ENCODE assay signal across 1 cellular context in the genomic region with DNA sequence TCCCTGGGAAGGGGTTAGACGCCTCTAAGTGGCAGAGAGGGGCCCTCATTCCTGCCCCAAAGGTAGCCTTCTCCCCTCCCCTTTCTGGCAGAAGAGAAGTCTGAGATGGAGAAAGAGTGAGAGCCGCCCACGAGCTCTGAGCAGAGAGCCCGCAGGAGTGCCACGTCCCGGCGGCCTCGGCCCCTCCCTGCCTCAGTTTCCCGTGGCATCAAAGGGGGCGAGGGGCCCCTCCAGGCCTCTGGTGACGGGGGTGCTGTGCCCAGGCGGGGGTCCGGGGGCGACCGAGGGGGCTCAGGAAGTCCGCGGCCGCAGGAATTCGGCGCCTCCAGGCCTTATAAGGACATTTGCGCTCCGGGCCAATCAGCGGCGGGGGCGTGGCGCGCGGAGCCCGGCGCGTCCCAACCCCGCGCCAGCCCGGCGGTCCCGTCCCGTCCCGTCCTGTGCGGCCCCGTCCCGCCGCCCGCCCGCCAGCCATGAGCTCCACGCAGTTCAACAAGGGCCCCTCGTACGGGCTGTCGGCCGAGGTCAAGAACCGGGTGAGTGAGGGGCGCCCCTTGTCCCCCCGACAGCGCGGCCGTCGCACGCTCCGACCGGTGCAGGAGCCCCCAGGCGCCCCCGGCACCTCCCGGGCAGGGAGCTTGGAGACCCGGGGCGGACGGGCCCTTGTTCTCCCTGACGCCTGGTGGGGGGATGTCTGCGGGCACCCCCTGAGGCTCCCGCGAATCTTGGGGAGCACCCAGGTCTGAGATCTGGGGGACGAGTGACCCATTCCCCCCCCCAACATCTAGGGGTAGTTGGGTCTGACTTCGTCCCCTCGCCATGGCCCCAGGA.
A peak's percentile ranks its signal among the peaks of the same experiment; 100 is the strongest.
TF ChIP-seq lines count a peak whose summit lies in the region.

A gene (plus strand): TSS at position 420 of the 831 bp plus-strand sequence. CDS start 54 bp downstream, at position 474.

TF ChIP-seq in GM12878, 131 proteins besides CTCF, POLR2A, EP300 and RAD21 (continues in another document):
- no peak; the same call in 1 of the 2 replicates for TF ChIP-seq MXI1 (IDR thresholded peaks at IDR 0.05; ENCODE audit: low read depth, low read length)
- TF ChIP-seq MEF2B (IDR thresholded peaks at IDR 0.05; ENCODE audit: partially characterized antibody, poor library complexity, severe bottlenecking) = peak; percentile 58
- TF ChIP-seq CBX3 (IDR thresholded peaks at IDR 0.05; ENCODE audit: borderline replicate concordance, low read depth) = no peak
- TF ChIP-seq SPI1 (IDR thresholded peaks at IDR 0.05; ENCODE audit: borderline replicate concordance, insufficient read depth, low read depth, low read length) = no peak
- TF ChIP-seq, protein P1, sequence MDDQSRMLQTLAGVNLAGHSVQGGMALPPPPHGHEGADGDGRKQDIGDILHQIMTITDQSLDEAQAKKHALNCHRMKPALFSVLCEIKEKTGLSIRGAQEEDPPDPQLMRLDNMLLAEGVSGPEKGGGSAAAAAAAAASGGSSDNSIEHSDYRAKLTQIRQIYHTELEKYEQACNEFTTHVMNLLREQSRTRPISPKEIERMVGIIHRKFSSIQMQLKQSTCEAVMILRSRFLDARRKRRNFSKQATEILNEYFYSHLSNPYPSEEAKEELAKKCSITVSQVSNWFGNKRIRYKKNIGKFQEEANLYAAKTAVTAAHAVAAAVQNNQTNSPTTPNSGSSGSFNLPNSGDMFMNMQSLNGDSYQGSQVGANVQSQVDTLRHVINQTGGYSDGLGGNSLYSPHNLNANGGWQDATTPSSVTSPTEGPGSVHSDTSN (IDR thresholded peaks at IDR 0.05; ENCODE audit: insufficient replicate concordance, low read depth, low read length) = no peak
- TF ChIP-seq POLR2AphosphoS5 (IDR thresholded peaks at IDR 0.05; ENCODE audit: low read length) = peak; percentile 79; the same call in 1 of the 2 replicates
- peak; percentile 81 for TF ChIP-seq GATAD2B (conservative IDR thresholded peaks at IDR 0.05; ENCODE audit: low read depth)
- no peak; the same call in 1 of the 2 replicates for TF ChIP-seq TAF1 (IDR thresholded peaks at IDR 0.05; ENCODE audit: borderline replicate concordance, low read depth, low read length)
- peak; percentile 82 for TF ChIP-seq LARP7 (IDR thresholded peaks at IDR 0.05)
- 0 out of 2 replicates have a peak, but pooled peaks have one; percentile 16 for TF ChIP-seq TCF3 (IDR thresholded peaks at IDR 0.05; ENCODE audit: borderline replicate concordance, insufficient read depth, low read depth, low read length)
- no peak for TF ChIP-seq CHD4 (IDR thresholded peaks at IDR 0.05)
- TF ChIP-seq MYC (IDR thresholded peaks at IDR 0.05; ENCODE audit: insufficient read depth, insufficient read length, insufficient replicate concordance, low read length, severe bottlenecking) = no peak
- no peak for TF ChIP-seq CEBPB (IDR thresholded peaks at IDR 0.05; ENCODE audit: borderline replicate concordance in 1 of 2, low read depth in 2 of 2, low read length in 2 of 2)
- TF ChIP-seq, protein P2, sequence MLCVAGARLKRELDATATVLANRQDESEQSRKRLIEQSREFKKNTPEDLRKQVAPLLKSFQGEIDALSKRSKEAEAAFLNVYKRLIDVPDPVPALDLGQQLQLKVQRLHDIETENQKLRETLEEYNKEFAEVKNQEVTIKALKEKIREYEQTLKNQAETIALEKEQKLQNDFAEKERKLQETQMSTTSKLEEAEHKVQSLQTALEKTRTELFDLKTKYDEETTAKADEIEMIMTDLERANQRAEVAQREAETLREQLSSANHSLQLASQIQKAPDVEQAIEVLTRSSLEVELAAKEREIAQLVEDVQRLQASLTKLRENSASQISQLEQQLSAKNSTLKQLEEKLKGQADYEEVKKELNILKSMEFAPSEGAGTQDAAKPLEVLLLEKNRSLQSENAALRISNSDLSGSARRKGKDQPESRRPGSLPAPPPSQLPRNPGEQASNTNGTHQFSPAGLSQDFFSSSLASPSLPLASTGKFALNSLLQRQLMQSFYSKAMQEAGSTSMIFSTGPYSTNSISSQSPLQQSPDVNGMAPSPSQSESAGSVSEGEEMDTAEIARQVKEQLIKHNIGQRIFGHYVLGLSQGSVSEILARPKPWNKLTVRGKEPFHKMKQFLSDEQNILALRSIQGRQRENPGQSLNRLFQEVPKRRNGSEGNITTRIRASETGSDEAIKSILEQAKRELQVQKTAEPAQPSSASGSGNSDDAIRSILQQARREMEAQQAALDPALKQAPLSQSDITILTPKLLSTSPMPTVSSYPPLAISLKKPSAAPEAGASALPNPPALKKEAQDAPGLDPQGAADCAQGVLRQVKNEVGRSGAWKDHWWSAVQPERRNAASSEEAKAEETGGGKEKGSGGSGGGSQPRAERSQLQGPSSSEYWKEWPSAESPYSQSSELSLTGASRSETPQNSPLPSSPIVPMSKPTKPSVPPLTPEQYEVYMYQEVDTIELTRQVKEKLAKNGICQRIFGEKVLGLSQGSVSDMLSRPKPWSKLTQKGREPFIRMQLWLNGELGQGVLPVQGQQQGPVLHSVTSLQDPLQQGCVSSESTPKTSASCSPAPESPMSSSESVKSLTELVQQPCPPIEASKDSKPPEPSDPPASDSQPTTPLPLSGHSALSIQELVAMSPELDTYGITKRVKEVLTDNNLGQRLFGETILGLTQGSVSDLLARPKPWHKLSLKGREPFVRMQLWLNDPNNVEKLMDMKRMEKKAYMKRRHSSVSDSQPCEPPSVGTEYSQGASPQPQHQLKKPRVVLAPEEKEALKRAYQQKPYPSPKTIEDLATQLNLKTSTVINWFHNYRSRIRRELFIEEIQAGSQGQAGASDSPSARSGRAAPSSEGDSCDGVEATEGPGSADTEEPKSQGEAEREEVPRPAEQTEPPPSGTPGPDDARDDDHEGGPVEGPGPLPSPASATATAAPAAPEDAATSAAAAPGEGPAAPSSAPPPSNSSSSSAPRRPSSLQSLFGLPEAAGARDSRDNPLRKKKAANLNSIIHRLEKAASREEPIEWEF (IDR thresholded peaks at IDR 0.05; ENCODE audit: insufficient replicate concordance, low read depth, low read length) = no peak
- no peak for TF ChIP-seq SMC3 (IDR thresholded peaks at IDR 0.05; ENCODE audit: borderline replicate concordance, low read length)
- no peak for TF ChIP-seq SP1 (IDR thresholded peaks at IDR 0.05; ENCODE audit: low read depth, low read length)
- TF ChIP-seq BCL11A (IDR thresholded peaks at IDR 0.05; ENCODE audit: low read depth, low read length) = no peak
- no peak for TF ChIP-seq RFX5 (IDR thresholded peaks at IDR 0.05; ENCODE audit: low read depth, low read length)
- no peak for TF ChIP-seq EZH2 (IDR thresholded peaks at IDR 0.05; ENCODE audit: borderline replicate concordance, control insufficient read depth, low read depth, low read length)
- 0 out of 2 replicates have a peak, but pooled peaks have one; percentile 3 for TF ChIP-seq TCF12 (IDR thresholded peaks at IDR 0.05; ENCODE audit: low read depth, low read length)
- no peak for TF ChIP-seq NR2C1 (IDR thresholded peaks at IDR 0.05)
- TF ChIP-seq SIX5 (IDR thresholded peaks at IDR 0.05; ENCODE audit: low read depth, low read length, severe bottlenecking) = no peak
- TF ChIP-seq HDAC6 (IDR thresholded peaks at IDR 0.05; ENCODE audit: unreplicated experiment) = no peak
- no peak for TF ChIP-seq ZNF274 (IDR thresholded peaks at IDR 0.05; ENCODE audit: insufficient read depth, insufficient read length)
- TF ChIP-seq, protein P3, sequence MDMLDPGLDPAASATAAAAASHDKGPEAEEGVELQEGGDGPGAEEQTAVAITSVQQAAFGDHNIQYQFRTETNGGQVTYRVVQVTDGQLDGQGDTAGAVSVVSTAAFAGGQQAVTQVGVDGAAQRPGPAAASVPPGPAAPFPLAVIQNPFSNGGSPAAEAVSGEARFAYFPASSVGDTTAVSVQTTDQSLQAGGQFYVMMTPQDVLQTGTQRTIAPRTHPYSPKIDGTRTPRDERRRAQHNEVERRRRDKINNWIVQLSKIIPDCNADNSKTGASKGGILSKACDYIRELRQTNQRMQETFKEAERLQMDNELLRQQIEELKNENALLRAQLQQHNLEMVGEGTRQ (IDR thresholded peaks at IDR 0.05; ENCODE audit: borderline replicate concordance, low read depth, low read length) = no peak
- TF ChIP-seq, protein P4, sequence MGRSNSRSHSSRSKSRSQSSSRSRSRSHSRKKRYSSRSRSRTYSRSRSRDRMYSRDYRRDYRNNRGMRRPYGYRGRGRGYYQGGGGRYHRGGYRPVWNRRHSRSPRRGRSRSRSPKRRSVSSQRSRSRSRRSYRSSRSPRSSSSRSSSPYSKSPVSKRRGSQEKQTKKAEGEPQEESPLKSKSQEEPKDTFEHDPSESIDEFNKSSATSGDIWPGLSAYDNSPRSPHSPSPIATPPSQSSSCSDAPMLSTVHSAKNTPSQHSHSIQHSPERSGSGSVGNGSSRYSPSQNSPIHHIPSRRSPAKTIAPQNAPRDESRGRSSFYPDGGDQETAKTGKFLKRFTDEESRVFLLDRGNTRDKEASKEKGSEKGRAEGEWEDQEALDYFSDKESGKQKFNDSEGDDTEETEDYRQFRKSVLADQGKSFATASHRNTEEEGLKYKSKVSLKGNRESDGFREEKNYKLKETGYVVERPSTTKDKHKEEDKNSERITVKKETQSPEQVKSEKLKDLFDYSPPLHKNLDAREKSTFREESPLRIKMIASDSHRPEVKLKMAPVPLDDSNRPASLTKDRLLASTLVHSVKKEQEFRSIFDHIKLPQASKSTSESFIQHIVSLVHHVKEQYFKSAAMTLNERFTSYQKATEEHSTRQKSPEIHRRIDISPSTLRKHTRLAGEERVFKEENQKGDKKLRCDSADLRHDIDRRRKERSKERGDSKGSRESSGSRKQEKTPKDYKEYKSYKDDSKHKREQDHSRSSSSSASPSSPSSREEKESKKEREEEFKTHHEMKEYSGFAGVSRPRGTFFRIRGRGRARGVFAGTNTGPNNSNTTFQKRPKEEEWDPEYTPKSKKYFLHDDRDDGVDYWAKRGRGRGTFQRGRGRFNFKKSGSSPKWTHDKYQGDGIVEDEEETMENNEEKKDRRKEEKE (IDR thresholded peaks at IDR 0.05) = no peak
- TF ChIP-seq YBX1 (IDR thresholded peaks at IDR 0.05) = no peak
- no peak for TF ChIP-seq MTA2 (IDR thresholded peaks at IDR 0.05; ENCODE audit: low read depth)
- TF ChIP-seq, protein P5, sequence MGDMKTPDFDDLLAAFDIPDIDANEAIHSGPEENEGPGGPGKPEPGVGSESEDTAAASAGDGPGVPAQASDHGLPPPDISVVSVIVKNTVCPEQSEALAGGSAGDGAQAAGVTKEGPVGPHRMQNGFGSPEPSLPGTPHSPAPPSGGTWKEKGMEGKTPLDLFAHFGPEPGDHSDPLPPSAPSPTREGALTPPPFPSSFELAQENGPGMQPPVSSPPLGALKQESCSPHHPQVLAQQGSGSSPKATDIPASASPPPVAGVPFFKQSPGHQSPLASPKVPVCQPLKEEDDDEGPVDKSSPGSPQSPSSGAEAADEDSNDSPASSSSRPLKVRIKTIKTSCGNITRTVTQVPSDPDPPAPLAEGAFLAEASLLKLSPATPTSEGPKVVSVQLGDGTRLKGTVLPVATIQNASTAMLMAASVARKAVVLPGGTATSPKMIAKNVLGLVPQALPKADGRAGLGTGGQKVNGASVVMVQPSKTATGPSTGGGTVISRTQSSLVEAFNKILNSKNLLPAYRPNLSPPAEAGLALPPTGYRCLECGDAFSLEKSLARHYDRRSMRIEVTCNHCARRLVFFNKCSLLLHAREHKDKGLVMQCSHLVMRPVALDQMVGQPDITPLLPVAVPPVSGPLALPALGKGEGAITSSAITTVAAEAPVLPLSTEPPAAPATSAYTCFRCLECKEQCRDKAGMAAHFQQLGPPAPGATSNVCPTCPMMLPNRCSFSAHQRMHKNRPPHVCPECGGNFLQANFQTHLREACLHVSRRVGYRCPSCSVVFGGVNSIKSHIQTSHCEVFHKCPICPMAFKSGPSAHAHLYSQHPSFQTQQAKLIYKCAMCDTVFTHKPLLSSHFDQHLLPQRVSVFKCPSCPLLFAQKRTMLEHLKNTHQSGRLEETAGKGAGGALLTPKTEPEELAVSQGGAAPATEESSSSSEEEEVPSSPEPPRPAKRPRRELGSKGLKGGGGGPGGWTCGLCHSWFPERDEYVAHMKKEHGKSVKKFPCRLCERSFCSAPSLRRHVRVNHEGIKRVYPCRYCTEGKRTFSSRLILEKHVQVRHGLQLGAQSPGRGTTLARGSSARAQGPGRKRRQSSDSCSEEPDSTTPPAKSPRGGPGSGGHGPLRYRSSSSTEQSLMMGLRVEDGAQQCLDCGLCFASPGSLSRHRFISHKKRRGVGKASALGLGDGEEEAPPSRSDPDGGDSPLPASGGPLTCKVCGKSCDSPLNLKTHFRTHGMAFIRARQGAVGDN (IDR thresholded peaks at IDR 0.05) = peak; percentile 54; the same call in 1 of the 2 replicates
- no peak for TF ChIP-seq ZNF384 (IDR thresholded peaks at IDR 0.05; ENCODE audit: borderline replicate concordance, low read depth, low read length)
- TF ChIP-seq NR2F1 (conservative IDR thresholded peaks at IDR 0.05) = no peak; the same call in none of the 2 replicates
- TF ChIP-seq, protein P6, sequence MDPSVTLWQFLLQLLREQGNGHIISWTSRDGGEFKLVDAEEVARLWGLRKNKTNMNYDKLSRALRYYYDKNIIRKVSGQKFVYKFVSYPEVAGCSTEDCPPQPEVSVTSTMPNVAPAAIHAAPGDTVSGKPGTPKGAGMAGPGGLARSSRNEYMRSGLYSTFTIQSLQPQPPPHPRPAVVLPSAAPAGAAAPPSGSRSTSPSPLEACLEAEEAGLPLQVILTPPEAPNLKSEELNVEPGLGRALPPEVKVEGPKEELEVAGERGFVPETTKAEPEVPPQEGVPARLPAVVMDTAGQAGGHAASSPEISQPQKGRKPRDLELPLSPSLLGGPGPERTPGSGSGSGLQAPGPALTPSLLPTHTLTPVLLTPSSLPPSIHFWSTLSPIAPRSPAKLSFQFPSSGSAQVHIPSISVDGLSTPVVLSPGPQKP (IDR thresholded peaks at IDR 0.05; ENCODE audit: low read depth, low read length) = no peak; the same call in 1 of the 2 replicates
- no peak for TF ChIP-seq PAX8 (IDR thresholded peaks at IDR 0.05)
- TF ChIP-seq NR2C2 (IDR thresholded peaks at IDR 0.05; ENCODE audit: borderline replicate concordance, control insufficient read depth, insufficient read length, low read depth) = no peak
- TF ChIP-seq SMAD5 (IDR thresholded peaks at IDR 0.05; ENCODE audit: low read depth) = 0 out of 2 replicates have a peak, but pooled peaks have one; percentile 54
- TF ChIP-seq IKZF2 (IDR thresholded peaks at IDR 0.05) = peak in 1 of 2 experiments; percentile 10; a peak in 2 of 4 replicates
- no peak for TF ChIP-seq MEF2A (IDR thresholded peaks at IDR 0.05; ENCODE audit: insufficient read depth, low read depth, low read length)
- no peak; the same call in none of the 2 replicates for TF ChIP-seq EED (IDR thresholded peaks at IDR 0.05; ENCODE audit: low read depth)
- no peak for TF ChIP-seq RUNX3 (IDR thresholded peaks at IDR 0.05; ENCODE audit: low read length)
- no peak for TF ChIP-seq GABPA (IDR thresholded peaks at IDR 0.05; ENCODE audit: low read depth)
- TF ChIP-seq SREBF2 (IDR thresholded peaks at IDR 0.05; ENCODE audit: low read length) = no peak
- TF ChIP-seq RBBP5 (conservative IDR thresholded peaks at IDR 0.05) = no peak
- no peak for TF ChIP-seq ZSCAN29 (IDR thresholded peaks at IDR 0.05)
- no peak for TF ChIP-seq SREBF1 (IDR thresholded peaks at IDR 0.05; ENCODE audit: low read length)
- TF ChIP-seq STAT1 (conservative IDR thresholded peaks at IDR 0.05) = no peak
- TF ChIP-seq, protein P7, sequence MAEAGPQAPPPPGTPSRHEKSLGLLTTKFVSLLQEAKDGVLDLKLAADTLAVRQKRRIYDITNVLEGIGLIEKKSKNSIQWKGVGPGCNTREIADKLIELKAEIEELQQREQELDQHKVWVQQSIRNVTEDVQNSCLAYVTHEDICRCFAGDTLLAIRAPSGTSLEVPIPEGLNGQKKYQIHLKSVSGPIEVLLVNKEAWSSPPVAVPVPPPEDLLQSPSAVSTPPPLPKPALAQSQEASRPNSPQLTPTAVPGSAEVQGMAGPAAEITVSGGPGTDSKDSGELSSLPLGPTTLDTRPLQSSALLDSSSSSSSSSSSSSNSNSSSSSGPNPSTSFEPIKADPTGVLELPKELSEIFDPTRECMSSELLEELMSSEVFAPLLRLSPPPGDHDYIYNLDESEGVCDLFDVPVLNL (IDR thresholded peaks at IDR 0.05; ENCODE audit: low read depth, low read length) = no peak
